In the genomic region with DNA sequence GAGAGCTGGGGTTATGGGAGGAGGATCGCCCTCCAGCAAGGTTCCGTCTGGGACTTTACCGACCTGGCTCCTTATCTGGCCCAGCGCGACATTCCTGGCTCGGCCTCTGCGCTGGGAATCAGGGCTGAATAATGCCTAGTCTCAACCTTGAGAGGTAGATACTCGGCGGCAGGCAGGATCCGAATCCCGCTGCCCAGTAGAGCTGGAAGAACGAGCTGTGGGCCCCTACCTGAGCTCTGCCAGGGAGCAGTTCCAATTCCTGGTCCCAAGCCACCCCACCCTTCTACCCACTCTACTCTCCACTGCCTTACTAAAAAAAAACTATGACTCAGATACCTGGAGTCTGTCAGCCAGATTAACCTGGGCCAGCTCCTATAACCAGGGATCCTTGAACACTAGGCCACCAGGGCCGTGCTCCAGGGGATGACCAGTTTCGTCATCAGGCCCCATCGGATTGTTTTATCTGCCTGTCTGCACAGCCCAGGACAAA, we compare ENCODE assay signal across 22 cellular contexts. TPM values are rescaled to one million over a fixed set of nuclear protein-coding genes. Genes with fewer than 3 reads are reported as not detected.
DNase-seq lines count a peak whose midpoint lies in the region; TF ChIP-seq lines count a peak whose summit lies in the region.
"Had no signal": no experiment of that assay in that cellular context is flagged by ENCODE, and none has a peak within 500 bp of the region (broad histone marks: within the 10 kb centered on the region; RNA-seq: fewer than 3 reads in every experiment).

No MANE protein-coding gene starts in this region.

- TF ChIP-seq CTCF in brain (conservative IDR thresholded peaks at IDR 0.05), result no peak

- no peaks in the 10 kb centered on the region for H3K36me3 ChIP-seq in mesenchymal stem cell (ENCODE audit: control insufficient read depth in 1 of 2, insufficient read depth in 2 of 2, low read depth in 1 of 2, low read length in 2 of 2)
- H3K36me3 ChIP-seq: BE2C, prostate gland had no signal

- H2AFZ ChIP-seq in mesenchymal stem cell (ENCODE audit: low read depth, low read length), result no peak overlapping the region

- peaks cover 63% of the 10 kb centered on the region for H3K27me3 Mint-ChIP-seq in brain

- H4K91ac ChIP-seq in mesenchymal stem cell (ENCODE audit: low read length), result no peak overlapping the region

- peak; percentile 41 for DNase-seq in DMS53 (lab: John Stamatoyannopoulos, UW)
- no peak for DNase-seq in DMS53 treated with DMSO at 0.1 percent for 48 hours (lab: John Stamatoyannopoulos, UW; ENCODE audit: unreplicated experiment)
- peak; percentile 89 for DNase-seq in islet precursor cell
- no peak for DNase-seq in mesenchymal stem cell
- no peak for DNase-seq in KG1 (lab: John Stamatoyannopoulos, UW)
- no peak for DNase-seq in activated T-cell treated with anti-CD3 and anti-CD28 coated beads, Interleukin-2, amount 50 U/mL, for 1 hour
- DNase-seq: activated naive CD4-positive, alpha-beta T cell treated with Interleukin-2 at 50 U/mL for 16 hours; BE2C; DMS 273 treated with DMSO at 0.1 percent for 48 hours; GM23248; naive thymus-derived CD4-positive, alpha-beta T cell; NCI-H1930; NCI-H446 treated with DMSO at 0.1 percent for 48 hours; stimulated activated CD4-positive, alpha-beta T cell treated with anti-CD3 and anti-CD28 coated beads, Interleukin-4, amount 100 ng/mL, for 4 hours; T-cell had no signal

- peaks cover 95 to 100% of the 10 kb centered on the region in 2 experiments for H3K27me3 ChIP-seq in mesenchymal stem cell (ENCODE audit: control insufficient read depth in 1 of 2, insufficient read depth in 1 of 2, low read length in 2 of 2)

- peak overlapping the region in 1 of 2 experiments; percentile 14 for H3K23ac ChIP-seq in mesenchymal stem cell (ENCODE audit: low read length in 2 of 2)

- no peak overlapping the region for H3K4me2 ChIP-seq in mesenchymal stem cell (ENCODE audit: low read length, poor library complexity, severe bottlenecking)

- H2BK15ac ChIP-seq in mesenchymal stem cell (ENCODE audit: low read depth, poor library complexity, severe bottlenecking), result no peak overlapping the region

- peaks cover 59% of the 10 kb centered on the region for H3K36me3 Mint-ChIP-seq in brain
- H3K36me3 Mint-ChIP-seq: T-cell had no signal

- no peak overlapping the region for H2BK12ac ChIP-seq in mesenchymal stem cell (ENCODE audit: low read length in 2 of 2)

- H3K9me3 ChIP-seq in mesenchymal stem cell (ENCODE audit: control insufficient read depth, low read length), result no peaks in the 10 kb centered on the region
- H3K9me3 ChIP-seq: BE2C, prostate gland had no signal

- H3K27ac Mint-ChIP-seq in brain, result peak overlapping the region in 4 of 5 experiments; percentile 98 to 100 (median 99)

- peaks cover 0 to 16% (median 3%) of the 10 kb centered on the region in 5 experiments for H3K9me3 Mint-ChIP-seq in brain
- H3K9me3 Mint-ChIP-seq: naive thymus-derived CD4-positive, alpha-beta T cell; T-cell had no signal

- no peak overlapping the region for H2BK120ac ChIP-seq in mesenchymal stem cell (ENCODE audit: low read depth, low read length)

- no peaks in the 10 kb centered on the region for H3K79me1 ChIP-seq in mesenchymal stem cell (replicated peaks; ENCODE audit: low read length, poor library complexity, severe bottlenecking)

- no peak overlapping the region for H3K14ac ChIP-seq in mesenchymal stem cell (ENCODE audit: low read length in 2 of 2)

- H3K27ac ChIP-seq in temporal lobe (ENCODE audit: low read depth, low read length) (peak overlapping the region; percentile 64), mesenchymal stem cell (ENCODE audit: low read length, poor library complexity, severe bottlenecking) (no peak overlapping the region)
- H3K27ac ChIP-seq: 22Rv1, epithelial cell of prostate, GM23248, prostate gland had no signal

- no peak overlapping the region for H3K4me3 ChIP-seq in mesenchymal stem cell (ENCODE audit: insufficient read depth in 1 of 2, low read depth in 1 of 2, low read length in 2 of 2)
- H3K4me3 ChIP-seq: prostate gland had no signal

- H3K18ac ChIP-seq in mesenchymal stem cell (ENCODE audit: low read depth in 1 of 2, low read length in 2 of 2), result no peak overlapping the region

- no peak overlapping the region for H3K4ac ChIP-seq in mesenchymal stem cell (ENCODE audit: low read depth in 1 of 2, low read length in 2 of 2)

- peaks cover 17% of the 10 kb centered on the region for H3K4me1 ChIP-seq in mesenchymal stem cell (ENCODE audit: control insufficient read depth, insufficient read depth, low read depth, low read length)
- H3K4me1 ChIP-seq: BE2C had no signal

- peak overlapping the region; percentile 83 to 96 (median 88) for H3K4me3 Mint-ChIP-seq in brain

- peaks cover 71% of the 10 kb centered on the region for H3K4me1 Mint-ChIP-seq in brain

- no peak overlapping the region for H3K9ac ChIP-seq in mesenchymal stem cell (ENCODE audit: low read length)
- H3K9ac ChIP-seq: GM23248 had no signal

- no peak overlapping the region for H2BK5ac ChIP-seq in mesenchymal stem cell (ENCODE audit: low read depth, low read length, poor library complexity, severe bottlenecking)

- 15% methylated on average over 15 of the region's 15 CpGs for WGBS in mesenchymal stem cell

- H2AK5ac ChIP-seq in mesenchymal stem cell (ENCODE audit: low read length, severe bottlenecking), result no peak overlapping the region

- no peak overlapping the region for H4K8ac ChIP-seq in mesenchymal stem cell (ENCODE audit: low read length)

RNA-seq across cellular contexts. Expression of gene RHBG, which starts 53.6 kb away (rescaled TPM):
- polyA plus RNA-seq in brain (ENCODE audit: insufficient read depth, low read depth, low replicate concordance), result not detected
- not detected for total RNA-seq in temporal lobe
- 0.06 TPM for polyA plus RNA-seq in mesenchymal stem cell (2013, experiment 1 of 2)
- 0.10 TPM for polyA plus RNA-seq in mesenchymal stem cell (2013, experiment 2 of 2)
- total RNA-seq: astrocyte; GM23248; lung microvascular endothelial cell; naive thymus-derived CD4-positive, alpha-beta T cell had no signal
- polyA plus RNA-seq: GM23248; naive thymus-derived CD4-positive, alpha-beta T cell had no signal

Comparison
In these comparisons a context has a peak if more than half of its experiments do, and no peak if none do; other contexts are left out.
1. DNase-seq: peak in DMS53 (single experiment) and islet precursor cell (single experiment); none in DMS53 treated with DMSO at 0.1 percent for 48 hours (single experiment), mesenchymal stem cell (single experiment), KG1 (single experiment) and activated T-cell treated with anti-CD3 and anti-CD28 coated beads, Interleukin-2, amount 50 U/mL, for 1 hour (single experiment).